1 cellular context compared by ENCODE assay signal in the genomic region with DNA sequence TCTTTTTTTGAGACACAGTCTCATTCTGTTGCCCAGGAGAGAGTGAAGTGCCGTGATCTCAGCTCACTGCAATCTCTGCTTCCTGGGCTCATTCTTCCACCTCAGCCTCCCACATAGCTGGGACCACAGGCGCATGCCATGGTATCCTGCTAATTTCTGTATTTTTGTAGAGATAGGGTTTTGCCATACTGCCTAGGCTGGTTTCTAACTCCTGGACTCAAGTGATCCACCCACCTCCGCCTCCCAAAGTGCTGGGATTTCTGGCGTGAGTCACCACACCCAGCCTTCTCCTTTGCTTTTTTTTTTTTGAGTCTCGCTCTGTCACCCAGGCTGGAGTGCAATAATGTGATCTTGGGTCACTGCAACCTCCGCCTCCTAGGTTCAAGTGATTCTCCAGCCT.
TF ChIP-seq lines count a peak whose summit lies in the region.

No MANE protein-coding gene starts in this region.

TF ChIP-seq in IMR-90, 13 proteins besides CTCF, POLR2A, EP300 and RAD21 (continued from another document):
- TF ChIP-seq, protein P1, sequence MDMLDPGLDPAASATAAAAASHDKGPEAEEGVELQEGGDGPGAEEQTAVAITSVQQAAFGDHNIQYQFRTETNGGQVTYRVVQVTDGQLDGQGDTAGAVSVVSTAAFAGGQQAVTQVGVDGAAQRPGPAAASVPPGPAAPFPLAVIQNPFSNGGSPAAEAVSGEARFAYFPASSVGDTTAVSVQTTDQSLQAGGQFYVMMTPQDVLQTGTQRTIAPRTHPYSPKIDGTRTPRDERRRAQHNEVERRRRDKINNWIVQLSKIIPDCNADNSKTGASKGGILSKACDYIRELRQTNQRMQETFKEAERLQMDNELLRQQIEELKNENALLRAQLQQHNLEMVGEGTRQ (IDR thresholded peaks at IDR 0.05; ENCODE audit: low read depth, low read length), result no peak
- TF ChIP-seq CEBPB (IDR thresholded peaks at IDR 0.05; ENCODE audit: low read depth, low read length) (no peak), MXI1 (IDR thresholded peaks at IDR 0.05; ENCODE audit: borderline replicate concordance, low read depth, low read length) (no peak), CHD1 (IDR thresholded peaks at IDR 0.05; ENCODE audit: low read depth, low read length) (no peak), RFX5 (IDR thresholded peaks at IDR 0.05; ENCODE audit: low read depth, low read length) (no peak)
